ENCODE assay signal across 14 cellular contexts in genomic region chr5:159038907-159039306, GRCh38.
A peak's percentile ranks its signal among the peaks of the same experiment; 100 is the strongest.
DNase-seq lines count a peak whose midpoint lies in the region; ATAC-seq, FAIRE-seq and TF ChIP-seq lines count a peak whose summit lies in the region.
"Had no signal": no experiment of that assay in that cellular context is flagged by ENCODE, and none has a peak within 500 bp of the region (broad histone marks: within the 10 kb centered on the region; RNA-seq: fewer than 3 reads in every experiment).

No MANE protein-coding gene starts in this region.

- no peak overlapping the region for H2BK12ac ChIP-seq in H9 (ENCODE audit: insufficient read length, low read depth, low read length)

- H3K27me3 ChIP-seq in GM23248 (replicated peaks; ENCODE audit: insufficient read depth) = no peaks in the 10 kb centered on the region
- no peaks in the 10 kb centered on the region for H3K27me3 ChIP-seq in astrocyte (ENCODE audit: insufficient read depth, low read length)
- no peaks in the 10 kb centered on the region for H3K27me3 ChIP-seq in H9 (ENCODE audit: insufficient read depth, low read length)
- H3K27me3 ChIP-seq: uterus had no signal

- TF ChIP-seq CTCF in AG09309 (IDR thresholded peaks at IDR 0.05; ENCODE audit: control insufficient read depth, insufficient read depth, low read depth, low read length, missing control alignments) (no peak), astrocyte (IDR thresholded peaks at IDR 0.05; ENCODE audit: insufficient read depth, low read depth, low read length) (no peak), H9 (conservative IDR thresholded peaks at IDR 0.05) (no peak)

- H3K4me1 Mint-ChIP-seq in astrocyte (ENCODE audit: low read depth, unreplicated experiment) = peaks cover 27% of the 10 kb centered on the region
- H3K4me1 Mint-ChIP-seq in naive B cell = peaks cover 51 to 68% (median 57%) of the 10 kb centered on the region in 3 donors
- peaks cover 5% of the 10 kb centered on the region in 2 experiments; a peak in 3 of 4 replicates for H3K4me1 Mint-ChIP-seq in H9

- H2AK5ac ChIP-seq in H9 (ENCODE audit: insufficient read length, low read length) = no peak overlapping the region

- peak overlapping the region; percentile 54 for H3K9ac ChIP-seq in GM23248
- peak overlapping the region; percentile 16 for H3K9ac ChIP-seq in astrocyte (ENCODE audit: low read length)
- H3K9ac ChIP-seq in H9 (ENCODE audit: extremely low read depth, insufficient read length, low read length) = no peak overlapping the region
- H3K9ac ChIP-seq: KMS-11 had no signal

- H2BK5ac ChIP-seq in H9 (ENCODE audit: insufficient read length, low read length) = no peak overlapping the region

- H3K27ac Mint-ChIP-seq in astrocyte (ENCODE audit: unreplicated experiment) = peak overlapping the region; percentile 50
- H3K27ac Mint-ChIP-seq in naive B cell = peak overlapping the region; percentile 23 to 94 (median 59)
- no peak overlapping the region for H3K27ac Mint-ChIP-seq in H9
- H3K27ac Mint-ChIP-seq: activated naive CD8-positive, alpha-beta T cell treated with anti-CD3 and anti-CD28 coated beads, Interleukin-2, amount 50 U/mL, for 24 hours; CD4-positive, alpha-beta T cell had no signal

- H2BK20ac ChIP-seq in H9 (ENCODE audit: low read depth, low read length, poor library complexity, severe bottlenecking) = no peak overlapping the region

- no peak overlapping the region for H3T11ph ChIP-seq in H9 (ENCODE audit: low read length)

- no peaks in the 10 kb centered on the region for H3K9me2 ChIP-seq in GM23248 (ENCODE audit: insufficient read depth)

- H4K20me1 ChIP-seq in GM23248 (ENCODE audit: insufficient read depth) (no peaks in the 10 kb centered on the region), astrocyte (ENCODE audit: insufficient read depth, low read length) (no peaks in the 10 kb centered on the region), H9 (ENCODE audit: control insufficient read depth, insufficient read depth, insufficient read length) (no peaks in the 10 kb centered on the region)

- H3K4ac ChIP-seq in H9 (ENCODE audit: low read depth, low read length) = no peak overlapping the region

- in situ Hi-C loops in GM23248 (cut with MboI) = no loop called here

- H2AFZ ChIP-seq in GM23248 = peak overlapping the region; percentile 20; the same call in 1 of the 2 replicates
- no peak overlapping the region for H2AFZ ChIP-seq in astrocyte (ENCODE audit: low read depth, low read length)
- no peak overlapping the region for H2AFZ ChIP-seq in H9 (ENCODE audit: low read length)

- H3F3A ChIP-seq in GM23248 (ENCODE audit: insufficient read depth) = peaks cover 12% of the 10 kb centered on the region; the same call in 1 of the 2 replicates

- WGBS in GM23248 (ENCODE audit: low coverage in 1 of 2, low lambda C conversion rate in 2 of 2, missing lambda C conversion rate in 2 of 2), 2 experiments = 4 to 5% methylated on average over 3 of the region's 3 CpGs
- no CpG with 5 or more reads among the region's 3 CpGs for WGBS in H9 (ENCODE audit: extremely low coverage, insufficient read length, low lambda C conversion rate)

- H3K18ac ChIP-seq in H9 (ENCODE audit: insufficient read length, low read depth, low read length) = no peak overlapping the region

- no peak overlapping the region for H3K23ac ChIP-seq in H9 (ENCODE audit: insufficient read length, low read depth, low read length)

- DNase-seq in AG09309 (ENCODE audit: low read depth) (peak; percentile 71), GM23248 (peak; percentile 95), astrocyte (ENCODE audit: low read depth) (peak; percentile 88), naive B cell (no peak), H9 (no peak), putamen (ENCODE audit: low spot score) (no peak), NCI-H1930 (lab: John Stamatoyannopoulos, UW) (no peak)
- no peak for DNase-seq in activated CD4-positive, alpha-beta T cell treated with anti-CD3 and anti-CD28 coated beads, Interleukin-2, amount 50 U/mL, for 1 hour
- DNase-seq: activated naive CD8-positive, alpha-beta T cell treated with anti-CD3 and anti-CD28 coated beads, Interleukin-2, amount 50 U/mL, for 24 hours; CD4-positive, alpha-beta T cell; T1000; uterus had no signal

- no peaks in the 10 kb centered on the region for H3K36me3 Mint-ChIP-seq in astrocyte (ENCODE audit: low read depth, unreplicated experiment)
- H3K36me3 Mint-ChIP-seq in naive B cell = peaks cover 0 to 5% of the 10 kb centered on the region in 2 donors
- H3K36me3 Mint-ChIP-seq in H9 (ENCODE audit: insufficient read depth in 1 of 3, low read depth in 3 of 3) = peaks cover 0 to 5% (median 0%) of the 10 kb centered on the region in 3 experiments; a peak in 3 of 7 replicates

- H4K5ac ChIP-seq in H9 (ENCODE audit: insufficient read length, low read depth, low read length) = no peak overlapping the region

- H3K9me3 Mint-ChIP-seq in astrocyte (ENCODE audit: unreplicated experiment) (no peaks in the 10 kb centered on the region), naive B cell (peaks cover 0 to 6% (median 3%) of the 10 kb centered on the region in 7 donors), H9 (peaks cover 0 to 5% of the 10 kb centered on the region in 2 experiments; a peak in 3 of 5 replicates)
- H3K9me3 Mint-ChIP-seq: activated naive CD8-positive, alpha-beta T cell treated with anti-CD3 and anti-CD28 coated beads, Interleukin-2, amount 50 U/mL, for 24 hours; CD4-positive, alpha-beta T cell had no signal

- H3K79me2 ChIP-seq in GM23248 (ENCODE audit: insufficient read depth) (peaks cover 32% of the 10 kb centered on the region), astrocyte (ENCODE audit: insufficient read depth, low read length) (no peaks in the 10 kb centered on the region), H9 (ENCODE audit: insufficient read depth, low read length) (no peaks in the 10 kb centered on the region)

- no peak overlapping the region for H3K14ac ChIP-seq in H9 (ENCODE audit: insufficient read depth, low read length)

- FAIRE-seq in astrocyte (lab: Jason Lieb, UNC) = peak; percentile 65

- H3K4me2 ChIP-seq in GM23248 (ENCODE audit: unreplicated experiment) (peak overlapping the region; percentile 66), astrocyte (ENCODE audit: low read length) (peak overlapping the region; percentile 63), H9 (ENCODE audit: insufficient read depth, insufficient read length, low read length) (no peak overlapping the region)
- H3K4me2 ChIP-seq: KMS-11 had no signal

- H3K4me3 Mint-ChIP-seq in astrocyte (ENCODE audit: unreplicated experiment) (no peak overlapping the region), naive B cell (no peak overlapping the region), H9 (no peak overlapping the region)
- H3K4me3 Mint-ChIP-seq: activated naive CD8-positive, alpha-beta T cell treated with anti-CD3 and anti-CD28 coated beads, Interleukin-2, amount 50 U/mL, for 24 hours; CD4-positive, alpha-beta T cell had no signal

- H3K56ac ChIP-seq in H9 (ENCODE audit: insufficient read length, low read depth, low read length) = no peak overlapping the region

- no peak overlapping the region for H2BK15ac ChIP-seq in H9 (ENCODE audit: low read depth, low read length)

- H3K27me3 Mint-ChIP-seq in astrocyte (ENCODE audit: low read depth, unreplicated experiment) (peaks cover 3% of the 10 kb centered on the region), naive B cell (no peaks in the 10 kb centered on the region), H9 (ENCODE audit: low read depth) (peaks cover 17% of the 10 kb centered on the region)

- peak overlapping the region; percentile 76 for H3K27ac ChIP-seq in GM23248
- peak overlapping the region; percentile 61 for H3K27ac ChIP-seq in astrocyte (ENCODE audit: low read depth, low read length)
- no peak overlapping the region for H3K27ac ChIP-seq in H9 (ENCODE audit: insufficient read length, low read depth, low read length)
- H3K27ac ChIP-seq: KMS-11, uterus had no signal

- no peaks in the 10 kb centered on the region for H3K23me2 ChIP-seq in H9 (ENCODE audit: insufficient read length, low read depth, low read length, poor library complexity, severe bottlenecking)

- no peaks in the 10 kb centered on the region for H3K9me3 ChIP-seq in GM23248 (ENCODE audit: low read depth)
- no peaks in the 10 kb centered on the region for H3K9me3 ChIP-seq in astrocyte (ENCODE audit: insufficient read depth, low read depth, low read length)
- H3K9me3 ChIP-seq in H9 (ENCODE audit: control insufficient read depth, low read depth, low read length) = no peaks in the 10 kb centered on the region
- H3K9me3 ChIP-seq: uterus had no signal

- H3K4me1 ChIP-seq in GM23248 (ENCODE audit: insufficient read depth) (peaks cover 17% of the 10 kb centered on the region), astrocyte (ENCODE audit: insufficient read depth, low read length) (peaks cover 18% of the 10 kb centered on the region), H9 (ENCODE audit: insufficient read depth, low read length) (peaks cover 3% of the 10 kb centered on the region; the same call in 1 of the 2 replicates)

- no peaks in the 10 kb centered on the region for H3K79me1 ChIP-seq in H9 (ENCODE audit: insufficient read depth, low read depth, low read length, poor library complexity, severe bottlenecking)

- H3K36me3 ChIP-seq in GM23248 (ENCODE audit: low read depth) (no peaks in the 10 kb centered on the region), astrocyte (ENCODE audit: insufficient read depth, low read length) (no peaks in the 10 kb centered on the region)
- H3K36me3 ChIP-seq: uterus had no signal

- no peak for ATAC-seq in naive B cell (ENCODE audit: low read depth in 2 of 2)
- ATAC-seq: activated naive CD8-positive, alpha-beta T cell treated with anti-CD3 and anti-CD28 coated beads, Interleukin-2, amount 50 U/mL, for 24 hours; right cardiac atrium had no signal

- H3K4me3 ChIP-seq in AG09309 (ENCODE audit: control insufficient read depth, low read depth, low read length) (no peak overlapping the region), GM23248 (peak overlapping the region; percentile 28), astrocyte (ENCODE audit: insufficient read depth, low read depth, low read length) (no peak overlapping the region)
- H3K4me3 ChIP-seq: uterus had no signal

- no peak overlapping the region for H4K91ac ChIP-seq in H9 (ENCODE audit: insufficient read length, low read depth, low read length)

- H2BK120ac ChIP-seq in H9 (ENCODE audit: low read depth, low read length, poor library complexity, severe bottlenecking) = no peak overlapping the region

- no peak overlapping the region for H4K8ac ChIP-seq in H9 (replicated peaks; ENCODE audit: insufficient read length, low read depth, low read length)

Comparison
In these comparisons a context has a peak if more than half of its experiments do, and no peak if none do; other contexts are left out.
1. DNase-seq: peak in AG09309 (single experiment), GM23248 (single experiment) and astrocyte (single experiment); none in naive B cell (single experiment), H9 (single experiment), putamen (single experiment), NCI-H1930 (0 of 2) and activated CD4-positive, alpha-beta T cell treated with anti-CD3 and anti-CD28 coated beads, Interleukin-2, amount 50 U/mL, for 1 hour (single experiment).
2. H3K27ac Mint-ChIP-seq: peak in astrocyte (single experiment) and naive B cell (6 of 6); none in H9 (0 of 3).